ENCODE assay signal across 1 cellular context in genomic region chr19:46414899-46415298, GRCh38.
TF ChIP-seq lines count a peak whose summit lies in the region.

No MANE protein-coding gene starts in this region.

TF ChIP-seq in K562, 482 proteins besides CTCF, POLR2A, EP300 and RAD21:
- peak; percentile 23; the same call in 1 of the 2 replicates for TF ChIP-seq ZNF121 (CRISPR knock-in tag; conservative IDR thresholded peaks at IDR 0.05)
